ENCODE assay signal across 26 cellular contexts in genomic region chr11:62104001-62104400, GRCh38. TPM values are rescaled to one million over a fixed set of nuclear protein-coding genes. Genes with fewer than 3 reads are reported as not detected.
DNase-seq lines count a peak whose midpoint lies in the region; ATAC-seq, FAIRE-seq and TF ChIP-seq lines count a peak whose summit lies in the region.
"Had no signal": no experiment of that assay in that cellular context is flagged by ENCODE, and none has a peak within 500 bp of the region (broad histone marks: within the 10 kb centered on the region; RNA-seq: fewer than 3 reads in every experiment).

No MANE protein-coding gene starts in this region.

- H3K27ac ChIP-seq in heart right ventricle (peak overlapping the region in 8 of 10 donors; percentile 76 to 91 (median 86)), lower lobe of right lung (peak overlapping the region; percentile 73), stomach (peak overlapping the region in 4 of 5 donors; percentile 73 to 83 (median 82)), aorta (ENCODE audit: low read depth in 1 of 2, low read length in 2 of 2) (peak overlapping the region; percentile 91 to 99), HepG2 (ENCODE audit: extremely low read length, insufficient read depth, low read length) (no peak overlapping the region), OCI-LY7 (ENCODE audit: low read depth, low read length, poor library complexity, severe bottlenecking) (no peak overlapping the region)
- H3K27ac ChIP-seq: A549, epithelial cell of prostate, foreskin keratinocyte had no signal

- DNase-seq in heart right ventricle: no peak
- DNase-seq in left ventricle myocardium superior: no peak
- no peak for DNase-seq in lower lobe of right lung
- no peak for DNase-seq in stomach
- no peak for DNase-seq in aorta
- DNase-seq in HepG2 (ENCODE audit: low spot score): no peak
- DNase-seq in OCI-LY7 (ENCODE audit: low spot score): no peak
- DNase-seq: activated CD4-positive, alpha-beta T cell treated with anti-CD3 and anti-CD28 coated beads for 1 hour; activated naive CD4-positive, alpha-beta T cell treated with anti-CD3 and anti-CD28 coated beads, Interleukin-2, amount 50 U/mL, for 16 hours; activated T-cell treated with anti-CD3 and anti-CD28 coated beads, Interleukin-2, amount 50 U/mL, for 1 hour; anterior cingulate cortex; COR-L47; DMS79 treated with DMSO at 0.1 percent for 48 hours; foreskin keratinocyte; hypothalamus; Kasumi-1; NCI-H187 treated with DMSO at 0.1 percent for 48 hours; NCI-H2227 treated with DMSO at 0.1 percent for 48 hours; right lobe of liver; stimulated activated CD8-positive, alpha-beta memory T cell treated with anti-CD3 and anti-CD28 coated beads, Interleukin-4, amount 100 ng/mL, for 48 hours had no signal

- TF ChIP-seq EP300 in stomach (IDR thresholded peaks at IDR 0.05) (no peak), HepG2 (IDR thresholded peaks at IDR 0.05; ENCODE audit: low read depth in 2 of 2, low read length in 2 of 2) (no peak), HepG2 (CRISPR knock-in tag; IDR thresholded peaks at IDR 0.05; ENCODE audit: borderline replicate concordance) (no peak)

- H3K9me3 ChIP-seq in heart right ventricle: no peaks in the 10 kb centered on the region
- no peaks in the 10 kb centered on the region for H3K9me3 ChIP-seq in lower lobe of right lung
- H3K9me3 ChIP-seq in stomach: no peaks in the 10 kb centered on the region
- H3K9me3 ChIP-seq in aorta (ENCODE audit: control insufficient read depth, low read length): no peaks in the 10 kb centered on the region
- H3K9me3 ChIP-seq in HepG2 (ENCODE audit: low read length): no peaks in the 10 kb centered on the region; the same call in 1 of the 2 replicates
- no peaks in the 10 kb centered on the region for H3K9me3 ChIP-seq in OCI-LY7 (ENCODE audit: low read length)
- H3K9me3 ChIP-seq: A549, right lobe of liver had no signal

- ATAC-seq in heart right ventricle (no peak), left ventricle myocardium superior (no peak), lower lobe of right lung (no peak), aorta (ENCODE audit: low FRiP score) (no peak), HG03175 (IDR thresholded peaks at IDR 0.05; ENCODE audit: unreplicated experiment) (no peak), HepG2 (no peak)
- ATAC-seq: A549, foreskin keratinocyte, GM12878, right lobe of liver had no signal

- H3K4me3 ChIP-seq in heart right ventricle (no peak overlapping the region), lower lobe of right lung (no peak overlapping the region), stomach (no peak overlapping the region), aorta (ENCODE audit: low read length in 2 of 2) (no peak overlapping the region), HepG2 (replicated peaks in 1 of 3; ENCODE audit: insufficient read depth in 1 of 3, low read depth in 2 of 3, low read length in 3 of 3) (no peak overlapping the region), OCI-LY7 (ENCODE audit: low read depth, low read length, poor library complexity, severe bottlenecking) (no peak overlapping the region)
- H3K4me3 ChIP-seq: A549, GM12878, right lobe of liver had no signal

- BruUV-seq in HepG2 (replicated peaks; lab: Mats Ljungman, UMichigan) (no TSS peak), OCI-LY7 (replicated peaks; lab: Mats Ljungman, UMichigan) (no TSS peak)

- H3K9me2 ChIP-seq in OCI-LY7 (ENCODE audit: insufficient read depth, low read length): no peaks in the 10 kb centered on the region

- H4K20me1 ChIP-seq in HepG2 (ENCODE audit: insufficient read depth, low read length) (no peaks in the 10 kb centered on the region), OCI-LY7 (ENCODE audit: insufficient read depth, low read length) (no peaks in the 10 kb centered on the region)

- H3K9ac ChIP-seq in HepG2 (ENCODE audit: insufficient read depth, low read depth, low read length): no peak overlapping the region
- H3K9ac ChIP-seq: parathyroid adenoma had no signal

- H3K27me3 ChIP-seq in heart right ventricle (no peaks in the 10 kb centered on the region), lower lobe of right lung (ENCODE audit: low read depth) (no peaks in the 10 kb centered on the region), stomach (no peaks in the 10 kb centered on the region), aorta (ENCODE audit: control insufficient read depth in 1 of 2, insufficient read depth in 2 of 2, low read length in 1 of 2) (no peaks in the 10 kb centered on the region), HepG2 (ENCODE audit: control insufficient read depth in 1 of 2, insufficient read depth in 2 of 2, low read length in 2 of 2) (peaks cover 0 to 6% of the 10 kb centered on the region in 2 experiments; a peak in 2 of 5 replicates)
- H3K27me3 ChIP-seq: foreskin keratinocyte, right lobe of liver had no signal

- H3K4me1 ChIP-seq in heart right ventricle: peaks cover 12 to 40% (median 28%) of the 10 kb centered on the region in 9 donors
- peaks cover 22% of the 10 kb centered on the region for H3K4me1 ChIP-seq in lower lobe of right lung
- peaks cover 11 to 35% (median 17%) of the 10 kb centered on the region in 4 donors for H3K4me1 ChIP-seq in stomach
- H3K4me1 ChIP-seq in aorta (ENCODE audit: control insufficient read depth in 1 of 2, insufficient read depth in 2 of 2, low read length in 2 of 2): peaks cover 3 to 8% of the 10 kb centered on the region in 2 donors
- peaks cover 29% of the 10 kb centered on the region for H3K4me1 ChIP-seq in HepG2 (ENCODE audit: insufficient read depth, low read length)
- H3K4me1 ChIP-seq in OCI-LY7 (ENCODE audit: insufficient read depth, low read length, poor library complexity, severe bottlenecking): no peaks in the 10 kb centered on the region
- H3K4me1 ChIP-seq: foreskin keratinocyte, parathyroid adenoma, right lobe of liver had no signal

- H3K79me2 ChIP-seq in HepG2 (ENCODE audit: insufficient read depth, low read length) (no peaks in the 10 kb centered on the region), OCI-LY7 (ENCODE audit: insufficient read depth, low read depth, low read length) (no peaks in the 10 kb centered on the region)
- H3K79me2 ChIP-seq: parathyroid adenoma had no signal

- intact Hi-C loops in heart right ventricle (cut with DNase I) (loop anchor here in 1 of 10 donors (2.0 kb wide), 1 partner anchor 307 kb away; no protein-coding TSS in a partner anchor), left ventricle myocardium superior (cut with micrococcal nuclease) (loop anchor here (10.0 kb wide), 2 partner anchors 209 to 299 kb away; partner anchors contain the start of gene FADS3), lower lobe of right lung (cut with DNase I) (no loop called here), stomach (cut with DNase I; ENCODE audit: low total_unique reads) (loop anchor here (10.0 kb wide), 1 partner anchor 299 kb away; no protein-coding TSS in a partner anchor), aorta (cut with DNase I) (no loop called here), HepG2 (cut with micrococcal nuclease; ENCODE audit: unreplicated experiment) (no loop called here), OCI-LY7 (cut with micrococcal nuclease; ENCODE audit: unreplicated experiment) (no loop called here)

- no peak overlapping the region for H2AFZ ChIP-seq in HepG2 (ENCODE audit: low read length)
- H2AFZ ChIP-seq in OCI-LY7 (ENCODE audit: low read length): no peak overlapping the region
- H2AFZ ChIP-seq: parathyroid adenoma had no signal

- POLR2A ChIA-PET in HepG2 (lab: Yijun Ruan, JAX) (no interaction called here), OCI-LY7 (lab: Charles Lee) (interaction anchor here (1.1 kb wide), 1 partner anchor 22 kb away, joined by 3 read pairs; no protein-coding TSS in a partner anchor)

- in situ Hi-C loops in HepG2 (cut with HindIII; ENCODE audit: extremely low pct_ligation_motif_present, low pct_unique_long_range_greater_than_20kb): no loop called here

- H3K36me3 ChIP-seq in heart right ventricle (no peaks in the 10 kb centered on the region), lower lobe of right lung (no peaks in the 10 kb centered on the region), stomach (no peaks in the 10 kb centered on the region), aorta (ENCODE audit: control insufficient read depth in 1 of 2, insufficient read depth in 2 of 2, low read length in 1 of 2) (no peaks in the 10 kb centered on the region), HepG2 (replicated peaks in 1 of 2; ENCODE audit: control insufficient read depth in 1 of 2, insufficient read depth in 2 of 2, low read length in 2 of 2) (no peaks in the 10 kb centered on the region), OCI-LY7 (ENCODE audit: insufficient read depth, low read length) (no peaks in the 10 kb centered on the region)
- H3K36me3 ChIP-seq: right lobe of liver had no signal

- no peak for TF ChIP-seq CTCF in heart right ventricle (IDR thresholded peaks at IDR 0.05)
- no peak for TF ChIP-seq CTCF in lower lobe of right lung (IDR thresholded peaks at IDR 0.05)
- TF ChIP-seq CTCF in stomach (IDR thresholded peaks at IDR 0.05): no peak
- no peak for TF ChIP-seq CTCF in HepG2 (CRISPR knock-in tag; IDR thresholded peaks at IDR 0.05)
- TF ChIP-seq CTCF in OCI-LY7 (conservative IDR thresholded peaks at IDR 0.05; ENCODE audit: low read length): no peak

- TF ChIP-seq POLR2A in stomach (IDR thresholded peaks at IDR 0.05) (no peak), HepG2 (IDR thresholded peaks at IDR 0.05; ENCODE audit: insufficient read depth in 1 of 2, low read depth in 2 of 2, low read length in 2 of 2) (no peak)

- 51 to 64% methylated on average over 3 of the region's 3 CpGs for WGBS in heart right ventricle, 2 donors
- 40 to 54% (median 49%) methylated on average over 3 of the region's 3 CpGs for WGBS in stomach, 5 donors
- WGBS in aorta, 2 donors: 42 to 55% methylated on average over 3 of the region's 3 CpGs
- 28% methylated on average over 3 of the region's 3 CpGs for WGBS in HepG2 (ENCODE audit: low lambda C conversion rate)

- no peak for FAIRE-seq in HepG2 (lab: Jason Lieb, UNC)
- FAIRE-seq: A549, GM12878, islet of Langerhans had no signal

- no peak for TF ChIP-seq RAD21 in HepG2 (CRISPR knock-in tag; IDR thresholded peaks at IDR 0.05)

- H3K4me2 ChIP-seq in HepG2 (ENCODE audit: low read depth, low read length) (no peak overlapping the region), OCI-LY7 (ENCODE audit: low read length) (no peak overlapping the region)
- H3K4me2 ChIP-seq: A549 had no signal

- CTCF ChIA-PET in HepG2 (lab: Yijun Ruan, JAX; ENCODE audit: low intra/inter-chr PET ratio, low total read pairs) (no interaction called here), OCI-LY7 (lab: Charles Lee; ENCODE audit: unreplicated experiment) (no interaction called here)

RNA-seq across cellular contexts. Expression of gene INCENP, which starts 19.8 kb away (rescaled TPM):
- total RNA-seq in heart right ventricle (10 to 100 TPM in 8 of 10 donors, 1 to 10 TPM in 2; 8.2 to 20.0 (median 13.4) TPM), left ventricle myocardium superior (11.6 TPM), lower lobe of right lung (21.6 TPM), stomach (10 to 100 TPM in 3 of 5 donors, 1 to 10 TPM in 2; 4.1 to 32.1 (median 14.3) TPM), aorta (10 to 100 TPM; 17.8 to 19.8 TPM), HepG2 (2016; rRNA removed; fragmentation: Illumina TruSeq; extraction: Trizol) (37.3 and 38.1 TPM in 2 replicates), OCI-LY7 (2022) (183 and 212 TPM in 2 replicates)
- polyA plus RNA-seq in heart right ventricle (1 to 10 TPM; 2.1 to 2.7 TPM), stomach (1 to 10 TPM; 2.6 to 5.6 (median 4.5) TPM), aorta (1 to 10 TPM; 3.5 to 7.2 TPM), HepG2 (2011; rRNA removed) (10.4 and 14.1 TPM in 2 replicates)
- total RNA-seq in HepG2 (2016; cell fraction: cytosol; rRNA removed; fragmentation: Illumina TruSeq; extraction: Trizol; ENCODE audit: low read depth): 3.3 and 3.7 TPM in 2 replicates
- 27.3 and 37.0 TPM in 2 replicates for total RNA-seq in HepG2 (2016; cell fraction: insoluble cytoplasmic fraction; rRNA removed; fragmentation: Illumina TruSeq; extraction: Trizol)
- total RNA-seq in HepG2 (2016; cell fraction: membrane; rRNA removed; fragmentation: Illumina TruSeq; extraction: Trizol): 14.0 and 15.7 TPM in 2 replicates
- 36.6 and 40.2 TPM in 2 replicates for total RNA-seq in HepG2 (2016; cell fraction: nucleus; rRNA removed; fragmentation: Illumina TruSeq; extraction: Trizol)
- 5.0 and 8.4 TPM in 2 replicates for polyA plus RNA-seq in HepG2 (2011; cell fraction: cytosol; rRNA removed)
- polyA plus RNA-seq in HepG2 (2011; cell fraction: nucleus; rRNA removed): 42.9 and 73.5 TPM in 2 replicates
- 8.6 and 15.4 TPM in 2 replicates for polyA plus RNA-seq in HepG2 (2012)
- polyA plus RNA-seq in HepG2 (2016; cell fraction: cytosol; fragmentation: Illumina TruSeq; extraction: Trizol; ENCODE audit: low read depth): 1.1 and 1.2 TPM in 2 replicates
- polyA plus RNA-seq in HepG2 (2016; cell fraction: insoluble cytoplasmic fraction; fragmentation: Illumina TruSeq; extraction: Trizol; ENCODE audit: low read depth): 17.0 and 26.2 TPM in 2 replicates
- polyA plus RNA-seq in HepG2 (2016; cell fraction: membrane; fragmentation: Illumina TruSeq; extraction: Trizol; ENCODE audit: low read depth): 2.3 and 4.0 TPM in 2 replicates
- polyA plus RNA-seq in HepG2 (2016; cell fraction: nucleus; fragmentation: Illumina TruSeq; extraction: Trizol; ENCODE audit: insufficient read depth, low read depth): 69.9 and 91.3 TPM in 2 replicates
- 25.1 and 110 TPM in 2 replicates for polyA minus RNA-seq in HepG2 (2011; rRNA and poly(A)+ RNA removed; ENCODE audit: low replicate concordance)
- polyA minus RNA-seq in HepG2 (2011; cell fraction: cytosol; rRNA and poly(A)+ RNA removed): 18.4 and 29.2 TPM in 2 replicates
- 10.9 and 15.5 TPM in 2 replicates for polyA minus RNA-seq in HepG2 (2011; cell fraction: nucleus; rRNA and poly(A)+ RNA removed)
- total RNA-seq in OCI-LY7 (2014; rRNA removed; shearing (Covaris generic)): 89.1 and 103 TPM in 2 replicates

Comparison
In these comparisons a context has a peak if more than half of its experiments do, and no peak if none do; other contexts are left out.
1. H3K27ac ChIP-seq: peak in heart right ventricle (8 of 10), lower lobe of right lung (single experiment), stomach (4 of 5) and aorta (2 of 2); none in HepG2 (single experiment) and OCI-LY7 (single experiment).
2. intact Hi-C loops: an anchor here in left ventricle myocardium superior (10.0 kb wide) and stomach (10.0 kb wide); none called in lower lobe of right lung, aorta, HepG2 and OCI-LY7.